1 cellular context compared by ENCODE assay signal in the genomic region with DNA sequence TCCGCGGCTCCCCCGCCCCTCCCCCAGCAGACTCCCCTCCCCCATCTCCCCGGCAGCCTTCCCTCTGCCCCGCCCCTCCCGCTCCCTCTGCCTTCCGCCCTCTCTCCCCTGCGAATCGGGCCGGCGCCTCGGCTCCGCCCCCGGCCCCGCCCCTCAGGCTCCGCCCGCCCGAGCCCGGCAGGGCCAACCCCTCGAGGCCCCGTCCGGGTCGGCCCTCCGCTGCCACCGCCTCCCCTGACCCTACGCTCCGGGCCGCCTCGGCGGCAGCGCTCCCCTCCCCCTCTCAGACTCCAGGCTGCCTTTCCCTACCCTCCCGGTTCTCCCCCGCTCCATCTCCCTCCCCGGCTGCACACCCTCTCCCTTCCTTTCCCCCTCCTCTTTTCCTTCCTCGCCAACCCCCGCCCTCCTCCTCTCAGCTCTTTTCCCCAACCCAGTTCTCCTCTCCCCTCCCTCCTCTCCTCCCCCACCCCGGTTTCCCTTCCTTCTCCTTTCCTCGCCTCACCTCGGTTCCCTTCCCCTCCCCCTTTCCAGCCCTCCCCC.
A peak's percentile ranks its signal among the peaks of the same experiment; 100 is the strongest.
TF ChIP-seq lines count a peak whose summit lies in the region.

No MANE protein-coding gene starts in this region.

TF ChIP-seq in K562, 482 proteins besides CTCF, POLR2A, EP300 and RAD21 (continued from another document):
- TF ChIP-seq, protein P1, sequence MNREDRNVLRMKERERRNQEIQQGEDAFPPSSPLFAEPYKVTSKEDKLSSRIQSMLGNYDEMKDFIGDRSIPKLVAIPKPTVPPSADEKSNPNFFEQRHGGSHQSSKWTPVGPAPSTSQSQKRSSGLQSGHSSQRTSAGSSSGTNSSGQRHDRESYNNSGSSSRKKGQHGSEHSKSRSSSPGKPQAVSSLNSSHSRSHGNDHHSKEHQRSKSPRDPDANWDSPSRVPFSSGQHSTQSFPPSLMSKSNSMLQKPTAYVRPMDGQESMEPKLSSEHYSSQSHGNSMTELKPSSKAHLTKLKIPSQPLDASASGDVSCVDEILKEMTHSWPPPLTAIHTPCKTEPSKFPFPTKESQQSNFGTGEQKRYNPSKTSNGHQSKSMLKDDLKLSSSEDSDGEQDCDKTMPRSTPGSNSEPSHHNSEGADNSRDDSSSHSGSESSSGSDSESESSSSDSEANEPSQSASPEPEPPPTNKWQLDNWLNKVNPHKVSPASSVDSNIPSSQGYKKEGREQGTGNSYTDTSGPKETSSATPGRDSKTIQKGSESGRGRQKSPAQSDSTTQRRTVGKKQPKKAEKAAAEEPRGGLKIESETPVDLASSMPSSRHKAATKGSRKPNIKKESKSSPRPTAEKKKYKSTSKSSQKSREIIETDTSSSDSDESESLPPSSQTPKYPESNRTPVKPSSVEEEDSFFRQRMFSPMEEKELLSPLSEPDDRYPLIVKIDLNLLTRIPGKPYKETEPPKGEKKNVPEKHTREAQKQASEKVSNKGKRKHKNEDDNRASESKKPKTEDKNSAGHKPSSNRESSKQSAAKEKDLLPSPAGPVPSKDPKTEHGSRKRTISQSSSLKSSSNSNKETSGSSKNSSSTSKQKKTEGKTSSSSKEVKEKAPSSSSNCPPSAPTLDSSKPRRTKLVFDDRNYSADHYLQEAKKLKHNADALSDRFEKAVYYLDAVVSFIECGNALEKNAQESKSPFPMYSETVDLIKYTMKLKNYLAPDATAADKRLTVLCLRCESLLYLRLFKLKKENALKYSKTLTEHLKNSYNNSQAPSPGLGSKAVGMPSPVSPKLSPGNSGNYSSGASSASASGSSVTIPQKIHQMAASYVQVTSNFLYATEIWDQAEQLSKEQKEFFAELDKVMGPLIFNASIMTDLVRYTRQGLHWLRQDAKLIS (CRISPR knock-in tag; IDR thresholded peaks at IDR 0.05): no peak
- TF ChIP-seq TEAD1 (CRISPR knock-in tag; IDR thresholded peaks at IDR 0.05): no peak
- peak; percentile 97 for TF ChIP-seq LEF1 (IDR thresholded peaks at IDR 0.05)
- no peak for TF ChIP-seq ZNF785 (CRISPR knock-in tag; IDR thresholded peaks at IDR 0.05)
- TF ChIP-seq EGR1 (conservative IDR thresholded peaks at IDR 0.05): peak; percentile 82
- TF ChIP-seq L3MBTL2 (IDR thresholded peaks at IDR 0.05): 0 out of 2 replicates have a peak, but pooled peaks have one; percentile 19
- no peak for TF ChIP-seq THRAP3 (IDR thresholded peaks at IDR 0.05; ENCODE audit: borderline replicate concordance)
- TF ChIP-seq ZFP1 (CRISPR knock-in tag; IDR thresholded peaks at IDR 0.05): no peak
- TF ChIP-seq JUN (IDR thresholded peaks at IDR 0.05; ENCODE audit: borderline replicate concordance, low read depth, low read length): no peak
- TF ChIP-seq JUN (CRISPR knock-in tag; IDR thresholded peaks at IDR 0.05; ENCODE audit: borderline replicate concordance): no peak
- TF ChIP-seq PURB (CRISPR knock-in tag; IDR thresholded peaks at IDR 0.05; ENCODE audit: low read depth): no peak
- no peak for TF ChIP-seq EP400 (IDR thresholded peaks at IDR 0.05)
- no peak for TF ChIP-seq SRSF7 (optimal IDR thresholded peaks at IDR 0.05; ENCODE audit: low read depth, low read length)
- no peak for TF ChIP-seq PHB (CRISPR knock-in tag; IDR thresholded peaks at IDR 0.05)
- TF ChIP-seq PRPF4 (IDR thresholded peaks at IDR 0.05; ENCODE audit: insufficient read depth, low read depth, low read length, poor library complexity, severe bottlenecking): peak; percentile 93
- TF ChIP-seq KDM5B (IDR thresholded peaks at IDR 0.05; ENCODE audit: insufficient replicate concordance, low read depth, low read length): no peak
- TF ChIP-seq, protein P2, sequence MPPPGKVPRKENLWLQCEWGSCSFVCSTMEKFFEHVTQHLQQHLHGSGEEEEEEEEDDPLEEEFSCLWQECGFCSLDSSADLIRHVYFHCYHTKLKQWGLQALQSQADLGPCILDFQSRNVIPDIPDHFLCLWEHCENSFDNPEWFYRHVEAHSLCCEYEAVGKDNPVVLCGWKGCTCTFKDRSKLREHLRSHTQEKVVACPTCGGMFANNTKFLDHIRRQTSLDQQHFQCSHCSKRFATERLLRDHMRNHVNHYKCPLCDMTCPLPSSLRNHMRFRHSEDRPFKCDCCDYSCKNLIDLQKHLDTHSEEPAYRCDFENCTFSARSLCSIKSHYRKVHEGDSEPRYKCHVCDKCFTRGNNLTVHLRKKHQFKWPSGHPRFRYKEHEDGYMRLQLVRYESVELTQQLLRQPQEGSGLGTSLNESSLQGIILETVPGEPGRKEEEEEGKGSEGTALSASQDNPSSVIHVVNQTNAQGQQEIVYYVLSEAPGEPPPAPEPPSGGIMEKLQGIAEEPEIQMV (tag; conservative IDR thresholded peaks at IDR 0.05; ENCODE audit: low read depth): 0 out of 2 replicates have a peak, but pooled peaks have one; percentile 29
- TF ChIP-seq, protein P3, sequence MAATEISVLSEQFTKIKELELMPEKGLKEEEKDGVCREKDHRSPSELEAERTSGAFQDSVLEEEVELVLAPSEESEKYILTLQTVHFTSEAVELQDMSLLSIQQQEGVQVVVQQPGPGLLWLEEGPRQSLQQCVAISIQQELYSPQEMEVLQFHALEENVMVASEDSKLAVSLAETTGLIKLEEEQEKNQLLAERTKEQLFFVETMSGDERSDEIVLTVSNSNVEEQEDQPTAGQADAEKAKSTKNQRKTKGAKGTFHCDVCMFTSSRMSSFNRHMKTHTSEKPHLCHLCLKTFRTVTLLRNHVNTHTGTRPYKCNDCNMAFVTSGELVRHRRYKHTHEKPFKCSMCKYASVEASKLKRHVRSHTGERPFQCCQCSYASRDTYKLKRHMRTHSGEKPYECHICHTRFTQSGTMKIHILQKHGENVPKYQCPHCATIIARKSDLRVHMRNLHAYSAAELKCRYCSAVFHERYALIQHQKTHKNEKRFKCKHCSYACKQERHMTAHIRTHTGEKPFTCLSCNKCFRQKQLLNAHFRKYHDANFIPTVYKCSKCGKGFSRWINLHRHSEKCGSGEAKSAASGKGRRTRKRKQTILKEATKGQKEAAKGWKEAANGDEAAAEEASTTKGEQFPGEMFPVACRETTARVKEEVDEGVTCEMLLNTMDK (IDR thresholded peaks at IDR 0.05; ENCODE audit: borderline replicate concordance, insufficient read depth, low read depth, low read length, poor library complexity, severe bottlenecking): no peak
- no peak for TF ChIP-seq FOXK1 (CRISPR knock-in tag; IDR thresholded peaks at IDR 0.05; ENCODE audit: borderline replicate concordance)
- no peak for TF ChIP-seq TAF9B (IDR thresholded peaks at IDR 0.05; ENCODE audit: partially characterized antibody)
- no peak for TF ChIP-seq ZBTB17 (CRISPR knock-in tag; IDR thresholded peaks at IDR 0.05)
- TF ChIP-seq SMARCB1 (IDR thresholded peaks at IDR 0.05; ENCODE audit: insufficient read length, low read depth): no peak
- TF ChIP-seq ZNF197 (CRISPR knock-in tag; IDR thresholded peaks at IDR 0.05; ENCODE audit: low read depth): peak; percentile 50; the same call in 1 of the 2 replicates
- TF ChIP-seq CCAR2 (IDR thresholded peaks at IDR 0.05; ENCODE audit: low read depth, low read length): no peak
- no peak for TF ChIP-seq BRD4 (IDR thresholded peaks at IDR 0.05)
- TF ChIP-seq HDAC8 (tag; IDR thresholded peaks at IDR 0.05): no peak
- no peak for TF ChIP-seq SMAD2 (IDR thresholded peaks at IDR 0.05; ENCODE audit: low read depth, low read length)
- TF ChIP-seq FOSL1 (tag; conservative IDR thresholded peaks at IDR 0.05): no peak
- TF ChIP-seq, protein P4, sequence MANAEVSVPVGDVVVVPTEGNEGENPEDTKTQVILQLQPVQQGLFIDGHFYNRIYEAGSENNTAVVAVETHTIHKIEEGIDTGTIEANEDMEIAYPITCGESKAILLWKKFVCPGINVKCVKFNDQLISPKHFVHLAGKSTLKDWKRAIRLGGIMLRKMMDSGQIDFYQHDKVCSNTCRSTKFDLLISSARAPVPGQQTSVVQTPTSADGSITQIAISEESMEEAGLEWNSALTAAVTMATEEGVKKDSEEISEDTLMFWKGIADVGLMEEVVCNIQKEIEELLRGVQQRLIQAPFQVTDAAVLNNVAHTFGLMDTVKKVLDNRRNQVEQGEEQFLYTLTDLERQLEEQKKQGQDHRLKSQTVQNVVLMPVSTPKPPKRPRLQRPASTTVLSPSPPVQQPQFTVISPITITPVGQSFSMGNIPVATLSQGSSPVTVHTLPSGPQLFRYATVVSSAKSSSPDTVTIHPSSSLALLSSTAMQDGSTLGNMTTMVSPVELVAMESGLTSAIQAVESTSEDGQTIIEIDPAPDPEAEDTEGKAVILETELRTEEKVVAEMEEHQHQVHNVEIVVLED (CRISPR knock-in tag; IDR thresholded peaks at IDR 0.05): no peak; the same call in 1 of the 2 replicates
- peak; percentile 79 for TF ChIP-seq NCOR1 (IDR thresholded peaks at IDR 0.05)
- TF ChIP-seq ZSCAN32 (CRISPR knock-in tag; IDR thresholded peaks at IDR 0.05): no peak
- TF ChIP-seq HDGF (IDR thresholded peaks at IDR 0.05): no peak
- peak; percentile 47; the same call in 1 of the 2 replicates for TF ChIP-seq TAF7 (tag; IDR thresholded peaks at IDR 0.05)
- no peak for TF ChIP-seq SREBF2 (CRISPR knock-in tag; IDR thresholded peaks at IDR 0.05)
- TF ChIP-seq ZNF24 (IDR thresholded peaks at IDR 0.05): peak; percentile 9; the same call in 1 of the 2 replicates
